ENCODE assay signal across 1 cellular context in the genomic region with DNA sequence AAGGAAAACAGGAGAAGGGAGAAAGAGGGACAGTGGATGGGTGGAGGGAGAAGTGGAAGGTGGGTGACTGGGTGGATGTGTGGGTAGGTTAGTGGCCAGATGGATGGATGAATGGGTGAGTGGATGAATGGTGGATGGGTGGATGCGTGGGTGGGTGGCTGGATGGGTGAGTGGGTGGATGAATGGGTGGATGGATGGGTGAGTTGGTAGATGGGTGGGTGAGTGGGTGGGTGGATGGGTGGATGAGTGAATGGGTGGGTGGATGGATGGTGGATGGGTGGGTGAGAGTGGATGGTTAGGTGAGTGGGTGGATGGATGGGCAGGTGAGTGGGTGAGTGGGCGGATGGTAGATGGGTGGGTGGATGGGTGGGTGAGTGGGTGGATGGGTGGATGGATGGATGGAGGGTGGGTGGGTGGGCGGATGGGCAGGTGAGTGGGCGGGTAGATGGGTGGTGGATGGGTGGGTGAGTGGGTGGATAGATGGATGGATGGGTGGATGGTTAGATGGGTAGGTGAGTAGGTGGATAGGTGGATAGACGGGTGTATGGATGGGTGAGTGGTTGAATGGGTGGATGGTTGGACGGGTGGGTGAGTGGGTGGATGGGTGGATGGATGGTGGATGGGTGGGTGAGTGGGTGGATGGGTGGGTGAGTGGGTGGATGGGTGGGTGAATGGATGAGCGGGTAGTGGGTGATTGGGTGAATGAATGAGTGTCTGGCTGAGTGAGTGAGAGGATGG.
TF ChIP-seq lines count a peak whose summit lies in the region.

No MANE protein-coding gene starts in this region.

TF ChIP-seq in GM23338, 12 proteins besides CTCF, POLR2A, EP300 and RAD21 (continued from another document):
- TF ChIP-seq REST (IDR thresholded peaks at IDR 0.05; ENCODE audit: unreplicated experiment) (no peak), STAT1 (IDR thresholded peaks at IDR 0.05; ENCODE audit: unreplicated experiment) (no peak), NANOG (IDR thresholded peaks at IDR 0.05; ENCODE audit: borderline replicate concordance) (no peak), EZH2phosphoT487 (IDR thresholded peaks at IDR 0.05; ENCODE audit: unreplicated experiment) (no peak)
